In the genomic region with DNA sequence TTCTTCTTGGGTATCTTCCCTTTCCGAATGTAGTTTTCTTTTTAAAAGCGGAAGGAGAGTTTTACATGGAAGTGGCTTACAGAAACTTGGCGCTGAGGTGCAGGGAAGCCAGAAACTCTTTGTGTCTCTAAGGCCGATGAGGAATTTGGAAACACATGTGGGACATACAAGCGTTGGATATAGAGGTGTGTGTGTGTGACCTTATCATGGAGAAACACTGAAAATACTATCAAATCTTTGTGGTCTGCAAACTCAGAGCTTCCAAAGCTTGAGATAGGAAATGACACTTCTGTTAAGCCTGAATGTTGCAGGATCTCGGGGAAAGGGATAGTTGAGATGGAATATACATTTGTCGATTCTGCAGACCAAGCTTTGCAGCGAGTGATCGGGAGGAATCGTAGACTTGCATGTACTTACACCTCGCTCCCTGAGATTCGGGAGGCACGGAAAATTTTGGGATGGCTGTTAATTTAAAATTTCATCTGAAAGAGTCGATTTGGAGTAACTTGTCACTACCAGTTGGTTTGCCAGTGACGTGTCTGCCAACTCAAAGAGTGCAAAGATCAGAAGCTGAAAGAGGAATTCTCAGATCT, we compare ENCODE assay signal across 7 cellular contexts. TPM values are rescaled to one million over a fixed set of nuclear protein-coding genes. Genes with fewer than 3 reads are reported as not detected.
DNase-seq lines count a peak whose midpoint lies in the region; ATAC-seq and TF ChIP-seq lines count a peak whose summit lies in the region.

No MANE protein-coding gene starts in this region.

- H3K27me3 Mint-ChIP-seq in IgD-negative memory B cell: no peaks in the 10 kb centered on the region
- H3K27me3 Mint-ChIP-seq in WTC11 (ENCODE audit: low read depth): peaks cover 18% of the 10 kb centered on the region
- no peaks in the 10 kb centered on the region for H3K27me3 Mint-ChIP-seq in osteocyte (ENCODE audit: unreplicated experiment)

- POLR2A ChIA-PET in WTC11 (lab: Charles Lee): interaction anchor here (1.4 kb wide), 1 partner anchor 13 kb away, joined by 3 read pairs; no protein-coding TSS in a partner anchor

- DNase-seq in GF-D8 (lab: John Stamatoyannopoulos, UW) (peak; percentile 19), WTC11 (ENCODE audit: low spot score) (no peak), fibroblast of the aortic adventitia (ENCODE audit: low read depth) (peak; percentile 56), osteocyte (ENCODE audit: extremely low spot score, unreplicated experiment) (no peak)

- ATAC-seq in WTC11 (peak; percentile 2; the same call in 1 of the 2 replicates), GM18861 (IDR thresholded peaks at IDR 0.05; ENCODE audit: unreplicated experiment) (no peak), HG03439 (IDR thresholded peaks at IDR 0.05; ENCODE audit: unreplicated experiment) (no peak)

- peak overlapping the region; percentile 92 to 97 (median 96) for H3K4me3 Mint-ChIP-seq in IgD-negative memory B cell
- peak overlapping the region; percentile 93 for H3K4me3 Mint-ChIP-seq in WTC11
- H3K4me3 Mint-ChIP-seq in osteocyte (ENCODE audit: unreplicated experiment): peak overlapping the region; percentile 89

- peak overlapping the region; percentile 79 for H3K4me3 ChIP-seq in fibroblast of the aortic adventitia (ENCODE audit: low read depth, low read length)

- H3K4me1 Mint-ChIP-seq in IgD-negative memory B cell (peaks cover 10 to 23% (median 23%) of the 10 kb centered on the region in 3 donors), WTC11 (peaks cover 18% of the 10 kb centered on the region), osteocyte (ENCODE audit: unreplicated experiment) (peaks cover 52% of the 10 kb centered on the region)

- no peak for TF ChIP-seq CTCF in WTC11 (IDR thresholded peaks at IDR 0.05)
- TF ChIP-seq CTCF in fibroblast of the aortic adventitia (IDR thresholded peaks at IDR 0.05; ENCODE audit: insufficient read depth, low read length): no peak
- TF ChIP-seq CTCF in osteocyte (IDR thresholded peaks at IDR 0.05): no peak

- CTCF ChIA-PET in WTC11 (lab: Charles Lee): interaction anchor here (0.8 to 1.7 kb wide), 3 partner anchors 30 to 330 kb away, joined by 3 to 11 read pairs (median 3); a partner anchor contains a TSS

- H3K9me3 Mint-ChIP-seq in IgD-negative memory B cell (no peaks in the 10 kb centered on the region), WTC11 (no peaks in the 10 kb centered on the region), osteocyte (ENCODE audit: unreplicated experiment) (no peaks in the 10 kb centered on the region)

- H3K27ac Mint-ChIP-seq in IgD-negative memory B cell: peak overlapping the region; percentile 83 to 91 (median 90)
- H3K27ac Mint-ChIP-seq in WTC11: no peak overlapping the region; the same call in 1 of the 2 replicates
- H3K27ac Mint-ChIP-seq in osteocyte (ENCODE audit: unreplicated experiment): peak overlapping the region; percentile 91

- H3K36me3 Mint-ChIP-seq in IgD-negative memory B cell: peaks cover 2% of the 10 kb centered on the region
- H3K36me3 Mint-ChIP-seq in WTC11: no peaks in the 10 kb centered on the region
- no peaks in the 10 kb centered on the region for H3K36me3 Mint-ChIP-seq in osteocyte (ENCODE audit: unreplicated experiment)

TF ChIP-seq in WTC11, 78 proteins besides CTCF, POLR2A, EP300 and RAD21:
- TF ChIP-seq, protein P1, sequence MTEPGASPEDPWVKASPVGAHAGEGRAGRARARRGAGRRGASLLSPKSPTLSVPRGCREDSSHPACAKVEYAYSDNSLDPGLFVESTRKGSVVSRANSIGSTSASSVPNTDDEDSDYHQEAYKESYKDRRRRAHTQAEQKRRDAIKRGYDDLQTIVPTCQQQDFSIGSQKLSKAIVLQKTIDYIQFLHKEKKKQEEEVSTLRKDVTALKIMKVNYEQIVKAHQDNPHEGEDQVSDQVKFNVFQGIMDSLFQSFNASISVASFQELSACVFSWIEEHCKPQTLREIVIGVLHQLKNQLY (CRISPR knock-in tag; IDR thresholded peaks at IDR 0.05): no peak
- TF ChIP-seq FOXK1 (CRISPR knock-in tag; IDR thresholded peaks at IDR 0.05): 0 out of 2 replicates have a peak, but pooled peaks have one; percentile 4

RNA-seq across cellular contexts. Expression of a gene that starts 1.0 kb away (rescaled TPM):
- 3.5 TPM for polyA plus RNA-seq in IgD-negative memory B cell
- total RNA-seq in WTC11 (2021) (30.2 to 32.0 TPM (median 31.2 TPM) in 3 replicates), fibroblast of the aortic adventitia (ENCODE audit: low replicate concordance) (34.4 and 52.6 TPM in 2 replicates), osteocyte (53.6 and 63.3 TPM in 2 replicates)

Comparison
In these comparisons a context has a peak if more than half of its experiments do, and no peak if none do; other contexts are left out.
1. DNase-seq: peak in GF-D8 (single experiment) and fibroblast of the aortic adventitia (single experiment); none in WTC11 (single experiment) and osteocyte (single experiment).
2. Peak in every context shown above with its lines, with median percentiles within 50 percentile points of each other: H3K4me3 Mint-ChIP-seq.